In genomic region chr1:93814795-93815737, GRCh38 we compare ENCODE assay signal across 1 cellular context.
A peak's percentile ranks its signal among the peaks of the same experiment; 100 is the strongest.
TF ChIP-seq lines count a peak whose summit lies in the region.

No MANE protein-coding gene starts in this region.

TF ChIP-seq in H1, 55 proteins besides CTCF, POLR2A, EP300 and RAD21:
- TF ChIP-seq SP1 (IDR thresholded peaks at IDR 0.05; ENCODE audit: low read depth, low read length) (peak; percentile 34; the same call in 1 of the 2 replicates), MAX (IDR thresholded peaks at IDR 0.05) (no peak)
